In genomic region chr12:107093547-107094448, GRCh38 we compare ENCODE assay signal across 8 cellular contexts. TPM values are rescaled to one million over a fixed set of nuclear protein-coding genes. Genes with fewer than 3 reads are reported as not detected.
A peak's percentile ranks its signal among the peaks of the same experiment; 100 is the strongest.
DNase-seq lines count a peak whose midpoint lies in the region; ATAC-seq and TF ChIP-seq lines count a peak whose summit lies in the region.

CRY1 (minus strand) TSS chr12:107093549; CDS start chr12:107092961, 588 bp downstream.

- TF ChIP-seq CTCF in PC-3 (conservative IDR thresholded peaks at IDR 0.05; ENCODE audit: low read depth, low read length) (no peak), epithelial cell of proximal tubule (conservative IDR thresholded peaks at IDR 0.05; ENCODE audit: low read depth, low read length) (no peak)

- no peaks in the 10 kb centered on the region for H3F3A ChIP-seq in PC-3 (ENCODE audit: low read length, unreplicated experiment)

- BruUV-seq in PC-3 (replicated peaks; lab: Mats Ljungman, UMichigan), result TSS peak; percentile 40

- H3K79me2 ChIP-seq in PC-3 (ENCODE audit: low read length), result peaks cover 38% of the 10 kb centered on the region

- H4K20me1 ChIP-seq in PC-3 (ENCODE audit: low read length), result peaks cover 24% of the 10 kb centered on the region

- H3K9me3 ChIP-seq in PC-3 (ENCODE audit: low read length) (no peaks in the 10 kb centered on the region), mononuclear cell (ENCODE audit: low read depth, low read length) (no peaks in the 10 kb centered on the region)

- H2AFZ ChIP-seq in PC-3 (ENCODE audit: low read length), result peak within 1 kb of the TSS; percentile 87

- ATAC-seq in GM21447 (IDR thresholded peaks at IDR 0.05; ENCODE audit: unreplicated experiment) (peak; percentile 88), PC-3 (peak; percentile 75)

- CTCF ChIA-PET in PC-3 (lab: Charles Lee), result interaction anchor here (0.6 kb wide), 1 partner anchor 37 kb away, joined by 4 read pairs; no protein-coding TSS in a partner anchor

- peak within 1 kb of the TSS; percentile 72 for H3K4me3 ChIP-seq in PC-3 (ENCODE audit: low read length)
- H3K4me3 ChIP-seq in epithelial cell of proximal tubule (ENCODE audit: low read depth, low read length), result peak within 1 kb of the TSS; percentile 94
- peak within 1 kb of the TSS; percentile 51 for H3K4me3 ChIP-seq in mononuclear cell (ENCODE audit: low read length)

- peak; percentile 99 for DNase-seq in COLO668 (lab: John Stamatoyannopoulos, UW; ENCODE audit: unreplicated experiment)
- peak; percentile 92 for DNase-seq in HuH-7 (ENCODE audit: low spot score)
- DNase-seq in PC-3, result peak; percentile 98
- peak; percentile 91 for DNase-seq in activated T-cell treated with anti-CD3 and anti-CD28 coated beads for 48 hours (ENCODE audit: low read depth)
- DNase-seq in epithelial cell of proximal tubule (ENCODE audit: low read depth), result peak; percentile 50
- peak; percentile 84 to 89 for DNase-seq in stimulated activated CD8-positive, alpha-beta memory T cell treated with anti-CD3 and anti-CD28 coated beads, Interleukin-2, amount 100 ng/mL, for 1 hour (ENCODE audit: low read depth in 2 of 2)

- H3K9ac ChIP-seq in PC-3 (ENCODE audit: low read length), result peak within 1 kb of the TSS; percentile 85

- H3K27ac ChIP-seq in PC-3 (ENCODE audit: low read length), result peak within 1 kb of the TSS; percentile 63

- H3K9me2 ChIP-seq in PC-3 (replicated peaks; ENCODE audit: low read length), result no peaks in the 10 kb centered on the region

- no peaks in the 10 kb centered on the region for H3K36me3 ChIP-seq in PC-3 (ENCODE audit: low read depth, low read length)

- peak within 1 kb of the TSS; percentile 85 for H3K4me2 ChIP-seq in PC-3 (ENCODE audit: low read length)

- H3K4me1 ChIP-seq in PC-3 (ENCODE audit: insufficient read depth, low read length) (peaks cover 24% of the 10 kb centered on the region), mononuclear cell (ENCODE audit: insufficient read depth, low read length) (peaks cover 32% of the 10 kb centered on the region)

- POLR2A ChIA-PET in PC-3 (lab: Charles Lee; ENCODE audit: unreplicated experiment), result interaction anchor here (0.5 to 0.8 kb wide), 3 partner anchors 21 to 79 kb away, joined by 3 to 4 read pairs (median 4); no protein-coding TSS in a partner anchor

- intact Hi-C loops in PC-3 (cut with micrococcal nuclease), result loop anchor here (1.0 to 5.0 kb wide), 2 partner anchors 319 to 654 kb away; partner anchors contain the start of gene RIC8B

- H3K27me3 ChIP-seq in PC-3 (ENCODE audit: low read length) (no peaks in the 10 kb centered on the region), mononuclear cell (ENCODE audit: insufficient read depth, low read length) (no peaks in the 10 kb centered on the region)

RNA-seq across cellular contexts. Expression of gene CRY1, which starts in this region (rescaled TPM):
- total RNA-seq in PC-3 (2014; rRNA removed) (32.0 and 32.4 TPM in 2 replicates), epithelial cell of proximal tubule (26.8 and 31.0 TPM in 2 replicates), mononuclear cell (68.6 TPM)

Comparison
In these comparisons a context has a peak if more than half of its experiments do, and no peak if none do; other contexts are left out.
1. Peak in every context shown above with its lines: DNase-seq, ATAC-seq, H3K4me3 ChIP-seq and H3K27ac ChIP-seq.